In genomic region chr11:66728760-66729385, GRCh38 we compare ENCODE assay signal across 8 cellular contexts. TPM values are rescaled to one million over a fixed set of nuclear protein-coding genes. Genes with fewer than 3 reads are reported as not detected.
DNase-seq lines count a peak whose midpoint lies in the region; ATAC-seq and TF ChIP-seq lines count a peak whose summit lies in the region.

Gene SPTBN2, minus strand, starts transcription at chr11:66729216. Its CDS starts 7,976 bp downstream, at chr11:66721240.

- H3K9me3 Mint-ChIP-seq in activated naive CD4-positive, alpha-beta T cell treated with anti-CD3 and anti-CD28 coated beads, Interleukin-2, amount 10 ng/mL, durations not matched to agents 7 days and 5 days, result no peaks in the 10 kb centered on the region
- H3K9me3 Mint-ChIP-seq in T-cell (no peaks in the 10 kb centered on the region), osteocyte (ENCODE audit: unreplicated experiment) (no peaks in the 10 kb centered on the region)

- H3K4me1 Mint-ChIP-seq in activated naive CD4-positive, alpha-beta T cell treated with anti-CD3 and anti-CD28 coated beads, Interleukin-2, amount 10 ng/mL, durations not matched to agents 7 days and 5 days, result peaks cover 18% of the 10 kb centered on the region
- H3K4me1 Mint-ChIP-seq in T-cell (peaks cover 17 to 18% (median 18%) of the 10 kb centered on the region in 3 donors), osteocyte (ENCODE audit: unreplicated experiment) (peaks cover 25% of the 10 kb centered on the region)

- CTCF ChIA-PET in activated naive CD4-positive, alpha-beta T cell treated with anti-CD3 and anti-CD28 coated beads, Interleukin-2, amount 10 ng/mL, durations not matched to agents 7 days and 5 days (lab: Charles Lee), result no interaction called here
- CTCF ChIA-PET in T-cell (lab: Charles Lee), result no interaction called here

- peak within 1 kb of the TSS; percentile 35 for H3K27ac Mint-ChIP-seq in activated naive CD4-positive, alpha-beta T cell treated with anti-CD3 and anti-CD28 coated beads, Interleukin-2, amount 10 ng/mL, durations not matched to agents 7 days and 5 days
- H3K27ac Mint-ChIP-seq in T-cell, result peak within 1 kb of the TSS in 1 of 2 donors; percentile 37
- H3K27ac Mint-ChIP-seq in osteocyte (ENCODE audit: unreplicated experiment), result peak within 1 kb of the TSS; percentile 79

- H3K4me3 Mint-ChIP-seq in activated naive CD4-positive, alpha-beta T cell treated with anti-CD3 and anti-CD28 coated beads, Interleukin-2, amount 10 ng/mL, durations not matched to agents 7 days and 5 days, result peak within 1 kb of the TSS; percentile 69
- H3K4me3 Mint-ChIP-seq in T-cell (peak within 1 kb of the TSS; percentile 76 to 83 (median 77)), osteocyte (ENCODE audit: unreplicated experiment) (peak within 1 kb of the TSS; percentile 81)

- peaks cover 3% of the 10 kb centered on the region for H3K36me3 Mint-ChIP-seq in activated naive CD4-positive, alpha-beta T cell treated with anti-CD3 and anti-CD28 coated beads, Interleukin-2, amount 10 ng/mL, durations not matched to agents 7 days and 5 days
- H3K36me3 Mint-ChIP-seq in T-cell (no peaks in the 10 kb centered on the region), osteocyte (ENCODE audit: unreplicated experiment) (peaks cover 1% of the 10 kb centered on the region)

- no peak for TF ChIP-seq CTCF in foreskin fibroblast (IDR thresholded peaks at IDR 0.05; ENCODE audit: low read depth, low read length)
- TF ChIP-seq CTCF in osteocyte (IDR thresholded peaks at IDR 0.05), result no peak

- POLR2A ChIA-PET in T-cell (lab: Charles Lee), result interaction anchor here in 1 of 2 donors (0.6 kb wide), 1 partner anchor 377 kb away, joined by 9 read pairs; no protein-coding TSS in a partner anchor

- ATAC-seq in T-cell (replicated peaks in 1 of 4), result no peak

- no peak for DNase-seq in activated naive CD4-positive, alpha-beta T cell treated with anti-CD3 and anti-CD28 coated beads, Interleukin-2, amount 10 ng/mL, durations not matched to agents 7 days and 5 days
- DNase-seq in activated naive CD4-positive, alpha-beta T cell treated with Interleukin-2 at 50 U/mL for 16 hours, result no peak
- no peak for DNase-seq in T-cell
- DNase-seq in foreskin fibroblast, result peak in 1 of 2 donors; percentile 44
- DNase-seq in osteocyte (ENCODE audit: extremely low spot score, unreplicated experiment), result no peak
- DNase-seq in DMS114 treated with DMSO at 0.1 percent for 48 hours (lab: John Stamatoyannopoulos, UW; ENCODE audit: unreplicated experiment), result no peak
- DNase-seq in AG08396 (ENCODE audit: low spot score), result no peak
- no peak for DNase-seq in ecto neural progenitor cell (ENCODE audit: low spot score)

- H3K4me3 ChIP-seq in foreskin fibroblast (ENCODE audit: low read depth in 1 of 2, low read length in 2 of 2), result peak within 1 kb of the TSS; percentile 19 to 42

- H3K27me3 Mint-ChIP-seq in activated naive CD4-positive, alpha-beta T cell treated with anti-CD3 and anti-CD28 coated beads, Interleukin-2, amount 10 ng/mL, durations not matched to agents 7 days and 5 days, result peaks cover 87% of the 10 kb centered on the region
- peaks cover 52 to 73% of the 10 kb centered on the region in 2 donors for H3K27me3 Mint-ChIP-seq in T-cell
- H3K27me3 Mint-ChIP-seq in osteocyte (ENCODE audit: unreplicated experiment), result peaks cover 47% of the 10 kb centered on the region

RNA-seq across cellular contexts. Expression of gene SPTBN2, which starts in this region (rescaled TPM):
- total RNA-seq in T-cell, result 1 to 10 TPM in 1 of 5 donors, under 1 TPM in 3, not detected in 1; 0.13 to 1.1 (median 0.60) TPM
- 12.6 and 12.9 TPM in 2 replicates for total RNA-seq in osteocyte
